22 cellular contexts compared by ENCODE assay signal in genomic region chr12:20696181-20696580, GRCh38. TPM values are rescaled to one million over a fixed set of nuclear protein-coding genes. Genes with fewer than 3 reads are reported as not detected.
DNase-seq lines count a peak whose midpoint lies in the region; ATAC-seq and TF ChIP-seq lines count a peak whose summit lies in the region.
"Had no signal": no experiment of that assay in that cellular context is flagged by ENCODE, and none has a peak within 500 bp of the region (broad histone marks: within the 10 kb centered on the region; RNA-seq: fewer than 3 reads in every experiment).

No MANE protein-coding gene starts in this region.

- 71 to 89% methylated on average over 2 to 3 of the region's 4 CpGs for WGBS in endodermal cell (ENCODE audit: insufficient coverage in 1 of 2, insufficient read length in 1 of 2), 2 experiments

- H3K4me1 Mint-ChIP-seq in endodermal cell (peaks cover 50% of the 10 kb centered on the region), CD14-positive monocyte (no peaks in the 10 kb centered on the region)
- H3K4me1 Mint-ChIP-seq: activated naive CD4-positive, alpha-beta T cell treated with anti-CD3 and anti-CD28 coated beads, Interleukin-2, amount 10 ng/mL, durations not matched to agents 7 days and 5 days had no signal

- TF ChIP-seq CTCF in endodermal cell (conservative IDR thresholded peaks at IDR 0.05), result no peak
- no peak for TF ChIP-seq CTCF in GM10266 (IDR thresholded peaks at IDR 0.05; ENCODE audit: control insufficient read depth, insufficient read depth, low read depth, missing control alignments)
- no peak for TF ChIP-seq CTCF in CD14-positive monocyte (IDR thresholded peaks at IDR 0.05)

- H3K9me3 ChIP-seq in endodermal cell (ENCODE audit: control insufficient read depth, low read length), result no peaks in the 10 kb centered on the region
- H3K9me3 ChIP-seq: gastroesophageal sphincter had no signal

- no peak for ATAC-seq in GM21447 (IDR thresholded peaks at IDR 0.05; ENCODE audit: unreplicated experiment)
- ATAC-seq in GM19455 (IDR thresholded peaks at IDR 0.05; ENCODE audit: unreplicated experiment), result no peak
- ATAC-seq: gastroesophageal sphincter had no signal

- H3K36me3 Mint-ChIP-seq in endodermal cell (ENCODE audit: low read depth) (no peaks in the 10 kb centered on the region), CD14-positive monocyte (no peaks in the 10 kb centered on the region)
- H3K36me3 Mint-ChIP-seq: activated naive CD4-positive, alpha-beta T cell treated with anti-CD3 and anti-CD28 coated beads, Interleukin-2, amount 10 ng/mL, durations not matched to agents 7 days and 5 days had no signal

- no peak overlapping the region for H3K9ac ChIP-seq in endodermal cell (ENCODE audit: extremely low read depth, low read length, poor library complexity, severe bottlenecking)
- H3K9ac ChIP-seq: GM23248 had no signal

- H3K4me3 Mint-ChIP-seq in endodermal cell (no peak overlapping the region), CD14-positive monocyte (no peak overlapping the region)
- H3K4me3 Mint-ChIP-seq: activated naive CD4-positive, alpha-beta T cell treated with anti-CD3 and anti-CD28 coated beads, Interleukin-2, amount 10 ng/mL, durations not matched to agents 7 days and 5 days; CD4-positive, alpha-beta T cell had no signal

- H3K4me1 ChIP-seq in endodermal cell (ENCODE audit: control insufficient read depth, insufficient read depth, low read length), result peaks cover 30% of the 10 kb centered on the region
- H3K4me1 ChIP-seq: gastroesophageal sphincter had no signal

- H3K27ac Mint-ChIP-seq in endodermal cell (no peak overlapping the region), CD14-positive monocyte (no peak overlapping the region)
- H3K27ac Mint-ChIP-seq: activated naive CD4-positive, alpha-beta T cell treated with anti-CD3 and anti-CD28 coated beads, Interleukin-2, amount 10 ng/mL, durations not matched to agents 7 days and 5 days; CD4-positive, alpha-beta T cell had no signal

- H3K36me3 ChIP-seq in endodermal cell (ENCODE audit: control insufficient read depth, insufficient read depth, low read length), result no peaks in the 10 kb centered on the region
- H3K36me3 ChIP-seq: gastroesophageal sphincter had no signal

- no peak overlapping the region for H3K4me3 ChIP-seq in endodermal cell (ENCODE audit: low read length)
- H3K4me3 ChIP-seq: GM23248 had no signal

- intact Hi-C loops in CD14-positive monocyte (cut with micrococcal nuclease), result no loop called here

- no peaks in the 10 kb centered on the region for H3K9me3 Mint-ChIP-seq in endodermal cell
- no peaks in the 10 kb centered on the region for H3K9me3 Mint-ChIP-seq in CD14-positive monocyte
- H3K9me3 Mint-ChIP-seq: activated naive CD4-positive, alpha-beta T cell treated with anti-CD3 and anti-CD28 coated beads, Interleukin-2, amount 10 ng/mL, durations not matched to agents 7 days and 5 days had no signal

- in situ Hi-C loops in SK-MEL-5 (cut with HindIII; ENCODE audit: low pct_unique_long_range_greater_than_20kb, low sequenced_read_pairs), result no loop called here

- peaks cover 16% of the 10 kb centered on the region for H3K27me3 ChIP-seq in endodermal cell (ENCODE audit: control insufficient read depth, insufficient read depth, low read length, poor library complexity, severe bottlenecking)
- H3K27me3 ChIP-seq: gastroesophageal sphincter had no signal

- peak; percentile 34 for DNase-seq in SK-MEL-5 (ENCODE audit: low read depth, low spot score)
- peak; percentile 53 for DNase-seq in endodermal cell
- DNase-seq in iPS-NIHi7 (ENCODE audit: extremely low spot score), result peak; percentile 10
- peak; percentile 3 for DNase-seq in stromal cell of bone marrow (ENCODE audit: low read depth)
- DNase-seq in GM10266 (ENCODE audit: extremely low spot score), result no peak
- DNase-seq in CD14-positive monocyte (ENCODE audit: low spot score), result no peak
- DNase-seq: activated CD4-positive, CD25-positive, alpha-beta regulatory T cell treated with anti-CD3 and anti-CD28 coated beads, Interleukin-2, amount 50 U/mL, for 72 hours; activated CD8-positive, alpha-beta memory T cell treated with anti-CD3 and anti-CD28 coated beads for 24 hours; activated naive CD4-positive, alpha-beta T cell treated with anti-CD3 and anti-CD28 coated beads, Interleukin-2, amount 10 ng/mL, durations not matched to agents 7 days and 5 days; CD4-positive, alpha-beta T cell; DMS153; effector CD8-positive, alpha-beta T cell; GM23248; Kasumi-1; mesenchymal stem cell; NCI-H1694 treated with DMSO at 0.1 percent for 48 hours; SW 1271 had no signal

- H3K27ac ChIP-seq in endodermal cell (ENCODE audit: low read depth, low read length), result no peak overlapping the region
- H3K27ac ChIP-seq: gastroesophageal sphincter, GM23248, RWPE1 had no signal

- H3K27me3 Mint-ChIP-seq in endodermal cell (ENCODE audit: insufficient read depth) (no peaks in the 10 kb centered on the region), CD14-positive monocyte (ENCODE audit: low read depth in 3 of 3) (peaks cover 0 to 3% (median 0%) of the 10 kb centered on the region in 3 donors)
- H3K27me3 Mint-ChIP-seq: activated naive CD4-positive, alpha-beta T cell treated with anti-CD3 and anti-CD28 coated beads, Interleukin-2, amount 10 ng/mL, durations not matched to agents 7 days and 5 days; CD4-positive, alpha-beta T cell had no signal

RNA-seq across cellular contexts. Expression of gene SLCO1C1, which starts 1.0 kb away (rescaled TPM):
- total RNA-seq in SK-MEL-5 (2014; rRNA removed; shearing (Covaris generic)), result 1.9 and 6.9 TPM in 2 replicates
- polyA plus RNA-seq in SK-MEL-5 (2015; cell fraction: cytosol; rRNA removed), result 0.54 and 0.55 TPM in 2 replicates
- polyA plus RNA-seq in SK-MEL-5 (2015; cell fraction: nucleus; rRNA removed), result 4.9 and 5.5 TPM in 2 replicates
- total RNA-seq in endodermal cell, result under 1 TPM; 0.57 to 0.64 TPM
- polyA plus RNA-seq in endodermal cell (2013, experiment 1 of 2), result not detected
- polyA plus RNA-seq in endodermal cell (2013, experiment 2 of 2), result not detected
- polyA plus RNA-seq in CD14-positive monocyte, result not detected
- total RNA-seq: CD4-positive, alpha-beta T cell; GM23248; kidney epithelial cell had no signal
- polyA plus RNA-seq: GM23248 had no signal

Comparison
In these comparisons a context has a peak if more than half of its experiments do, and no peak if none do; other contexts are left out.
1. DNase-seq: peak in SK-MEL-5 (single experiment), endodermal cell (single experiment), iPS-NIHi7 (single experiment) and stromal cell of bone marrow (single experiment); none in GM10266 (single experiment) and CD14-positive monocyte (single experiment).